19 cellular contexts compared by ENCODE assay signal in genomic region chr3:57015350-57015729, GRCh38. TPM values are rescaled to one million over a fixed set of nuclear protein-coding genes. Genes with fewer than 3 reads are reported as not detected.
DNase-seq lines count a peak whose midpoint lies in the region; ATAC-seq, FAIRE-seq and TF ChIP-seq lines count a peak whose summit lies in the region.
"Had no signal": no experiment of that assay in that cellular context is flagged by ENCODE, and none has a peak within 500 bp of the region (broad histone marks: within the 10 kb centered on the region; RNA-seq: fewer than 3 reads in every experiment).

No MANE protein-coding gene starts in this region.

- H3K9me3 Mint-ChIP-seq in nephron progenitor cell = peaks cover 11% of the 10 kb centered on the region
- H3K9me3 Mint-ChIP-seq: effector memory CD8-positive, alpha-beta T cell; memory B cell; natural killer cell treated with Interleukin-12 subunit alpha and Interleukin-12 subunit beta and Interleukin-15 and Interleukin-18, amount 100 ng/mL, for 72 hours had no signal

- H3K4me1 ChIP-seq in IMR-90 (ENCODE audit: control insufficient read depth, insufficient read depth, low read length) (peaks cover 10% of the 10 kb centered on the region), K562 (replicated peaks in 1 of 2; ENCODE audit: control insufficient read depth in 2 of 2, insufficient read depth in 2 of 2, low read length in 2 of 2) (peaks cover 11 to 27% of the 10 kb centered on the region in 2 experiments; a peak in 3 of 5 replicates)
- H3K4me1 ChIP-seq: psoas muscle had no signal

- peaks cover 7% of the 10 kb centered on the region for H3K27me3 Mint-ChIP-seq in nephron progenitor cell (ENCODE audit: low read depth, poor library complexity)

- no peak overlapping the region for H3K23ac ChIP-seq in IMR-90 (ENCODE audit: low read depth, low read length)

- TF ChIP-seq POLR2A in IMR-90 (IDR thresholded peaks at IDR 0.05; ENCODE audit: low read depth, low read length) = no peak
- no peak for TF ChIP-seq POLR2A in K562 (conservative IDR thresholded peaks at IDR 0.05)

- H3K27ac ChIP-seq in 22Rv1 = peak overlapping the region; percentile 66
- no peak overlapping the region for H3K27ac ChIP-seq in IMR-90 (ENCODE audit: insufficient read depth, low read length)
- H3K27ac ChIP-seq in K562 (ENCODE audit: extremely low read depth, low read depth, low read length) = peak overlapping the region; percentile 62
- H3K27ac ChIP-seq: KMS-11, psoas muscle, spleen had no signal

- no peak overlapping the region for H2BK15ac ChIP-seq in IMR-90 (ENCODE audit: low read depth, low read length)

- POLR2A ChIA-PET in IMR-90 (lab: Charles Lee; ENCODE audit: unreplicated experiment) = no interaction called here
- POLR2A ChIA-PET in K562 (lab: Yijun Ruan, JAX) = no interaction called here

- no peak overlapping the region for H3K4ac ChIP-seq in IMR-90 (ENCODE audit: low read depth, low read length)

- no peak for FAIRE-seq in K562 (lab: Jason Lieb, UNC)
- FAIRE-seq: D721Med, urothelium cell line had no signal

- no peak overlapping the region for H3K4me3 Mint-ChIP-seq in nephron progenitor cell
- H3K4me3 Mint-ChIP-seq: activated naive CD8-positive, alpha-beta T cell; effector memory CD8-positive, alpha-beta T cell; memory B cell; natural killer cell treated with Interleukin-12 subunit alpha and Interleukin-12 subunit beta and Interleukin-15 and Interleukin-18, amount 100 ng/mL, for 72 hours had no signal

- H3K4me3 ChIP-seq in IMR-90 (ENCODE audit: insufficient read depth, low read depth, low read length) = no peak overlapping the region
- no peak overlapping the region for H3K4me3 ChIP-seq in K562
- H3K4me3 ChIP-seq: psoas muscle, spleen had no signal

- H3K9me3 ChIP-seq in IMR-90 (ENCODE audit: control insufficient read depth, insufficient read depth, low read length) (no peaks in the 10 kb centered on the region), K562 (replicated peaks; ENCODE audit: control insufficient read depth, insufficient read depth, low read depth, low read length) (peaks cover 4% of the 10 kb centered on the region; the same call in 1 of the 2 replicates)
- H3K9me3 ChIP-seq: psoas muscle had no signal

- no peak overlapping the region for H2AK9ac ChIP-seq in IMR-90 (replicated peaks; ENCODE audit: low read depth, low read length, poor library complexity)

- no peak overlapping the region for H4K91ac ChIP-seq in IMR-90 (ENCODE audit: insufficient read depth, low read depth, low read length)

- H3K36me3 ChIP-seq in IMR-90 (ENCODE audit: control insufficient read depth, insufficient read depth, low read length) = no peaks in the 10 kb centered on the region
- H3K36me3 ChIP-seq in K562 (ENCODE audit: control insufficient read depth, insufficient read depth, low read length) = no peaks in the 10 kb centered on the region
- H3K36me3 ChIP-seq: spleen had no signal

- TF ChIP-seq CTCF in 22Rv1 (IDR thresholded peaks at IDR 0.05) = no peak
- no peak for TF ChIP-seq CTCF in IMR-90 (conservative IDR thresholded peaks at IDR 0.05; ENCODE audit: low read depth, low read length)
- TF ChIP-seq CTCF in K562 (IDR thresholded peaks at IDR 0.05 in 2 of 3, conservative IDR thresholded peaks at IDR 0.05 in 1 of 3; ENCODE audit: insufficient read depth in 2 of 3, low read depth in 1 of 3, low read length in 3 of 3) = no peak
- no peak for TF ChIP-seq CTCF in nephron progenitor cell (IDR thresholded peaks at IDR 0.05)

- no peaks in the 10 kb centered on the region for H3K27me3 ChIP-seq in IMR-90 (ENCODE audit: control insufficient read depth, insufficient read depth, low read length)
- H3K27me3 ChIP-seq in K562 (ENCODE audit: control insufficient read depth in 2 of 2, insufficient read depth in 2 of 2, low read length in 2 of 2) = no peaks in the 10 kb centered on the region; a peak in 1 of 5 replicates
- H3K27me3 ChIP-seq: spleen had no signal

- CTCF ChIA-PET in IMR-90 (lab: Yijun Ruan, JAX) = no interaction called here
- CTCF ChIA-PET in K562 (lab: Yijun Ruan, JAX; ENCODE audit: low intra/inter-chr PET ratio) = no interaction called here

- H3K18ac ChIP-seq in IMR-90 (ENCODE audit: low read depth, low read length) = no peak overlapping the region

- BruUV-seq in IMR-90 (replicated peaks; lab: Mats Ljungman, UMichigan) (no TSS peak), K562 (replicated peaks; lab: Mats Ljungman, UMichigan) (no TSS peak)

- WGBS in IMR-90 (ENCODE audit: extremely low coverage in 2 of 2, insufficient read length in 1 of 2), 2 experiments = 100% methylated on average over 1 of the region's 7 CpGs; no CpG with 5 or more reads in 1 of the 2 experiments
- 66% methylated on average over 4 of the region's 7 CpGs for WGBS in K562 (ENCODE audit: insufficient coverage, low coverage, missing lambda C conversion rate)

- H3K9me1 ChIP-seq in IMR-90 (ENCODE audit: insufficient read depth, low read length) = peaks cover 11% of the 10 kb centered on the region; the same call in 1 of the 2 replicates
- no peaks in the 10 kb centered on the region for H3K9me1 ChIP-seq in K562 (ENCODE audit: control insufficient read depth, insufficient read depth, low read length)

- peaks cover 10% of the 10 kb centered on the region for H3K36me3 Mint-ChIP-seq in nephron progenitor cell (ENCODE audit: low read depth)
- H3K36me3 Mint-ChIP-seq: activated naive CD8-positive, alpha-beta T cell; memory B cell; natural killer cell treated with Interleukin-12 subunit alpha and Interleukin-12 subunit beta and Interleukin-15 and Interleukin-18, amount 100 ng/mL, for 72 hours had no signal

- 0 out of 2 replicates have a peak overlapping the region, but pooled peaks have one; percentile 19 for H2BK120ac ChIP-seq in IMR-90 (ENCODE audit: low read depth, low read length)

- intact Hi-C loops in IMR-90 (cut with micrococcal nuclease) (no loop called here), K562 (cut with micrococcal nuclease) (no loop called here), posterior vena cava (cut with DNase I) (no loop called here)

- ATAC-seq in IMR-90 (ENCODE audit: low read depth) (no peak), K562 (peak; percentile 36; the same call in 2 of the 3 replicates), HG02610 (IDR thresholded peaks at IDR 0.05; ENCODE audit: unreplicated experiment) (no peak)
- ATAC-seq: effector memory CD8-positive, alpha-beta T cell; natural killer cell treated with Interleukin-12 subunit alpha and Interleukin-12 subunit beta and Interleukin-15 and Interleukin-18, amount 100 ng/mL, for 72 hours; psoas muscle had no signal

- H3K9ac ChIP-seq in IMR-90 (ENCODE audit: low read depth, low read length) (no peak overlapping the region), K562 (ENCODE audit: insufficient read depth in 1 of 2, low read depth in 2 of 2, low read length in 2 of 2) (no peak overlapping the region; a peak in 1 of 4 replicates)
- H3K9ac ChIP-seq: KMS-11 had no signal

- H2BK5ac ChIP-seq in IMR-90 (ENCODE audit: low read depth, low read length, poor library complexity, severe bottlenecking) = no peak overlapping the region

- TF ChIP-seq RAD21 in IMR-90 (IDR thresholded peaks at IDR 0.05; ENCODE audit: low read length) (no peak), K562 (CRISPR knock-in tag; conservative IDR thresholded peaks at IDR 0.05 in 1 of 2, IDR thresholded peaks at IDR 0.05 in 1 of 2) (no peak)

- H3K4me2 ChIP-seq in IMR-90 (ENCODE audit: low read depth, low read length) (no peak overlapping the region), K562 (ENCODE audit: insufficient read depth, low read length) (no peak overlapping the region)
- H3K4me2 ChIP-seq: KMS-11 had no signal

- H3K79me2 ChIP-seq in K562 (ENCODE audit: control insufficient read depth, insufficient read depth, low read length) = no peaks in the 10 kb centered on the region

- no peaks in the 10 kb centered on the region; a peak in 1 of 4 replicates for H3K79me1 ChIP-seq in IMR-90 (ENCODE audit: low read depth in 1 of 2, low read length in 2 of 2)

- no peaks in the 10 kb centered on the region for H4K20me1 ChIP-seq in IMR-90 (ENCODE audit: insufficient read depth, low read length)
- H4K20me1 ChIP-seq in K562 (replicated peaks; ENCODE audit: control insufficient read depth, insufficient read depth, low read length) = no peaks in the 10 kb centered on the region

- no peak for TF ChIP-seq EP300 in K562 (IDR thresholded peaks at IDR 0.05; ENCODE audit: low read length)

- DNase-seq in IMR-90 (no peak), K562 (ENCODE audit: extremely low read depth in 1 of 4, low spot score in 3 of 4) (no peak), nephron progenitor cell (no peak), superior temporal gyrus (ENCODE audit: extremely low spot score) (no peak), GF-D8 (lab: John Stamatoyannopoulos, UW) (no peak), posterior vena cava (ENCODE audit: low spot score) (no peak)
- DNase-seq: activated CD4-positive, alpha-beta T cell treated with anti-CD3 and anti-CD28 coated beads for 4 hours; effector memory CD8-positive, alpha-beta T cell; psoas muscle; spleen; stimulated activated CD4-positive, alpha-beta T cell treated with anti-CD3 and anti-CD28 coated beads, Interleukin-4, amount 100 ng/mL, for 24 hours had no signal

- H2AK5ac ChIP-seq in IMR-90 (ENCODE audit: low read depth, low read length) = no peak overlapping the region

- no peak overlapping the region for H4K5ac ChIP-seq in IMR-90 (ENCODE audit: low read depth, low read length)

- H4K8ac ChIP-seq in IMR-90 (ENCODE audit: low read depth in 2 of 2, low read length in 2 of 2) = no peak overlapping the region

- no peak overlapping the region for H3K14ac ChIP-seq in IMR-90 (replicated peaks; ENCODE audit: low read depth, low read length)

- H3K27ac Mint-ChIP-seq in nephron progenitor cell = peak overlapping the region; percentile 88
- H3K27ac Mint-ChIP-seq: activated naive CD8-positive, alpha-beta T cell; effector memory CD8-positive, alpha-beta T cell; memory B cell; natural killer cell treated with Interleukin-12 subunit alpha and Interleukin-12 subunit beta and Interleukin-15 and Interleukin-18, amount 100 ng/mL, for 72 hours had no signal

- dilution Hi-C loops in IMR-90 (cut with HindIII; ENCODE audit: low sequenced_read_pairs, unreplicated experiment) = no loop called here

- in situ Hi-C loops in IMR-90 (cut with MboI; ENCODE audit: low sequenced_read_pairs) (no loop called here), K562 (cut with MboI) (no loop called here)

- 0 out of 2 replicates have a peak overlapping the region, but pooled peaks have one; percentile 10 for H2BK20ac ChIP-seq in IMR-90 (ENCODE audit: low read depth, low read length)

- no peak overlapping the region for H3K56ac ChIP-seq in IMR-90 (ENCODE audit: extremely low read depth, insufficient read depth, low read length)

- peaks cover 66% of the 10 kb centered on the region for H3K4me1 Mint-ChIP-seq in nephron progenitor cell

- H2AFZ ChIP-seq in IMR-90 (replicated peaks; ENCODE audit: low read length, poor library complexity) = no peak overlapping the region
- peak overlapping the region; percentile 62; the same call in 1 of the 2 replicates for H2AFZ ChIP-seq in K562 (ENCODE audit: low read depth, low read length)

RNA-seq across cellular contexts. Expression of gene SPATA12, which starts 45.1 kb away (rescaled TPM):
- total RNA-seq in IMR-90 (2012; rRNA removed) (under 0.01 TPM in 1 of 2 replicates, not detected in the other), K562 (2014; rRNA removed) (not detected in 2 replicates), K562 (2014; rRNA removed; fragmentation: Illumina TruSeq; extraction: Trizol) (not detected in 2 replicates), K562 (2015; rRNA removed; fragmentation: Illumina TruSeq; extraction: Trizol) (not detected in 2 replicates), K562 (2021) (not detected in 2 replicates), posterior vena cava (not detected)
- polyA plus RNA-seq in IMR-90 (2012; rRNA removed) (not detected in 2 replicates), K562 (2011; rRNA removed) (not detected in 2 replicates), K562 (2014; fragmentation: Illumina TruSeq; extraction: Trizol) (not detected in 2 replicates), K562 (2014; fragmentation: Nextera tagmentation; extraction: Ambion mirVana) (not detected), K562 (2014; rRNA removed) (not detected in 2 replicates)
- not detected in 2 replicates for polyA plus RNA-seq in IMR-90 (2012; cell fraction: cytosol; rRNA removed)
- not detected in 2 replicates for polyA plus RNA-seq in IMR-90 (2012; cell fraction: nucleus; rRNA removed; ENCODE audit: low replicate concordance)
- total RNA-seq in K562 (2011; cell fraction: chromatin; rRNA removed; ENCODE audit: low replicate concordance) = not detected in 2 replicates
- not detected in 2 replicates for total RNA-seq in K562 (2011; cell fraction: nucleolus; rRNA removed)
- total RNA-seq in K562 (2011; cell fraction: nucleoplasm; rRNA removed) = not detected in 2 replicates
- polyA plus RNA-seq in K562 (2011; cell fraction: cytosol; rRNA removed) = not detected in 2 replicates
- not detected in 2 replicates for polyA plus RNA-seq in K562 (2011; cell fraction: nucleus; rRNA removed)
- not detected in 2 replicates for polyA plus RNA-seq in K562 (2012)
- polyA minus RNA-seq in K562 (2011; rRNA and poly(A)+ RNA removed) = not detected in 2 replicates
- polyA minus RNA-seq in K562 (2011; cell fraction: cytosol; rRNA and poly(A)+ RNA removed) = not detected in 2 replicates
- not detected in 2 replicates for polyA minus RNA-seq in K562 (2011; cell fraction: nucleus; rRNA and poly(A)+ RNA removed)
- total RNA-seq: natural killer cell treated with Interleukin-12 subunit alpha and Interleukin-12 subunit beta and Interleukin-15 and Interleukin-18, amount 100 ng/mL, for 72 hours; psoas muscle had no signal
